Comparison of ENCODE assay signal across 16 cellular contexts in the genomic region with DNA sequence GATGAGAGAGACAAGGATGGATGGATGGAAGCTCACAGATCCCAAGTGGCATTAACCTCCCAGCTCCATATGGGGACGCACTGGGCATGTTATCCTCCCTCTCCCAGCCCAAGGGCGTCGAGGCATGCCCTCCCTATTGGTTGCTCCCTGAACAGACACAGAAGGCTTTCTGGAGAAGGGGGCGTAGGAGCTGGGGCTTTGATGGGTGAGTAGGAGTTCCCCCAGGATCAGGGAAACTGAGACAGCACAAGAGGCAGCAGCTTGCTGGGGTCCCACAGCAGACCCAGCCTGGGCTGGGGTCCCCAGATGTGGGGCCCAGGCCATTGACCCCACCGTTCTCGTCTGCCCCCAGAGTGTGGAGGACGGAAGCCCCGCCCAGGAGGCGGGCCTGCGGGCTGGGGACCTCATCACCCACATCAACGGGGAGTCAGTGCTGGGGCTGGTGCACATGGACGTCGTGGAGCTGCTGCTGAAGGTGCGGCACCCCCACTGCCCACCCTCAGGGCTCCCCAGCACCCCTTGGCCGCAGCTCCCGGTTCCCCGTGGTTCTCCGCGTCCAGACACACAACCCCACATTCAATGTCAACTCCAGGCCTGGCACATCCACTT. TPM values are rescaled to one million over a fixed set of nuclear protein-coding genes. Genes with fewer than 3 reads are reported as not detected.
"Had no signal": no experiment of that assay in that cellular context is flagged by ENCODE, and none has a peak within 500 bp of the region (broad histone marks: within the 10 kb centered on the region; RNA-seq: fewer than 3 reads in every experiment).

No MANE protein-coding gene starts in this region.

- H3K4me1 Mint-ChIP-seq: mesothelial cell of epicardium, neural crest cell had no signal

- H3K27ac Mint-ChIP-seq: mesothelial cell of epicardium; stimulated activated naive CD8-positive, alpha-beta T cell treated with anti-CD3 and anti-CD28 coated beads, Interleukin-15, Interleukin-2, amounts not matched to agents 100 ng/mL and 50 ng/mL, for 24 hours had no signal

- H3K27me3 Mint-ChIP-seq: stimulated activated naive CD8-positive, alpha-beta T cell treated with anti-CD3 and anti-CD28 coated beads, Interleukin-15, Interleukin-2, amounts not matched to agents 100 ng/mL and 50 ng/mL, for 24 hours had no signal

- H3K4me3 Mint-ChIP-seq: mesothelial cell of epicardium; stimulated activated naive CD8-positive, alpha-beta T cell treated with anti-CD3 and anti-CD28 coated beads, Interleukin-15, Interleukin-2, amounts not matched to agents 100 ng/mL and 50 ng/mL, for 24 hours had no signal

- H3K9me3 Mint-ChIP-seq: natural killer cell; neural crest cell; stimulated activated naive CD8-positive, alpha-beta T cell treated with anti-CD3 and anti-CD28 coated beads, Interleukin-15, Interleukin-2, amounts not matched to agents 100 ng/mL and 50 ng/mL, for 24 hours had no signal

- DNase-seq: esophagus squamous epithelium; foreskin fibroblast; glutamatergic neuron; left lung; natural killer cell; nucleus accumbens; ovary; sigmoid colon; stimulated activated CD4-positive, alpha-beta T cell treated with anti-CD3 and anti-CD28 coated beads, Interleukin-2, amount 100 ng/mL, for 24 hours; stimulated activated CD4-positive, alpha-beta T cell treated with anti-CD3 and anti-CD28 coated beads, Interleukin-4, amount 100 ng/mL, for 4 hours; tibial artery; uterus had no signal

- ATAC-seq: gastroesophageal sphincter, left lung, natural killer cell had no signal

RNA-seq across cellular contexts. Expression of gene IFI30, which starts 28.1 kb away (rescaled TPM):
- total RNA-seq: neural crest cell had no signal
